ENCODE assay signal across 8 cellular contexts in the genomic region with DNA sequence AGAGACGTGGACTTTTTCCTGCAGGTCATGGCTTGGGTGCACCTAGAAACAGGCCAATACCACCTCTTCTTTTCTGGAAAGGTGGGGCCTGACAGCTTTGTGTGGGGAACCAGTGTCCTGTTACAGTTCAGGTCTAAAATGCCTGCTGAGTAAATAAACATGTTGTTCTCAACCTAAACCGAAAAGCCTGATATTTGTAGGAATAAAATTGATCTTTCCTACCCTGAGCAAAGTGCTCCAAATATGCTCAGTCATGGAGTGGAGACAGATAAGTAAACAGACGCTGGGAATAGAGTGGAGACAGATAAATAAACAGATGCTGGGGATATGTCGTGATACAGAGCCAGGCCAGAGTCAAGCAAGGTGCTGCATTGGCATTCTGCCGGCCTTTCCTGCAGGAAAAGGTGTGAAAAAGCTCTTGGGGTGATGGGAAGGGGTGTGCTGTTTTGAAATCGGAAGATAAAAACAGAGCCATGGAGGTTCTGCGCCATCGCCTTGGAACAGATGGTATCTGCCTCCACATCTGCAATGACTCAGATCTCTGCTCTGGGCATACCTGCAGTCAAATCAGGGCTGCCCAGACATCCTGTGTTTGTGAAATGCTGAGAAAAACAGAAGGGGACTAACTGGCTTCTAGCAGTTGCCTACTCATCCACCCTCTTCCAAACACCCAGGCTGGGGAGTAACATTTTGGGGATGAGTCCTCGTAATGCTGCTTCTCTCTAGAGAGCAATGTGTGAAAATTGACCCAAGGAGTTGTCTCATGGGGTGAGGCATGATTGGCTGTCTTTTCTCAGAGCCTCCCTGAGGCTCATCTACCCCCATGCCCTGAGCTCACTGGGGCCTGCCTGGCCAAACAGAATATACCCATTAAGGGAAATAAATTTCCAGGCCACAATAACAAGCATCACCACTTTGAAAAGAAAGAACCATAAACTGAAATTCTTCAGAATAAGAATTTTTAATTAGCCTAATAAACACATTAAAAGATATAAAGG. TPM values are rescaled to one million over a fixed set of nuclear protein-coding genes. Genes with fewer than 3 reads are reported as not detected.
DNase-seq lines count a peak whose midpoint lies in the region; ATAC-seq, FAIRE-seq and TF ChIP-seq lines count a peak whose summit lies in the region.

No MANE protein-coding gene starts in this region.

- DNase-seq in CD4-positive, CD25-positive, alpha-beta regulatory T cell: peak in 1 of 3 donors; percentile 73
- DNase-seq in GM19239 (ENCODE audit: insufficient read length, low spot score) (no peak), dorsolateral prefrontal cortex (peak in 3 of 10 donors; percentile 59 to 66 (median 61)), cerebellar cortex (ENCODE audit: low spot score) (no peak), coronary artery (ENCODE audit: low spot score) (no peak), AG20443 (ENCODE audit: low spot score) (no peak)
- DNase-seq in activated T-cell treated with anti-CD3 and anti-CD28 coated beads, Interleukin-2, amount 50 U/mL, for 24 hours: no peak

- no peaks in the 10 kb centered on the region for H3K36me3 Mint-ChIP-seq in CD4-positive, CD25-positive, alpha-beta regulatory T cell
- H3K36me3 Mint-ChIP-seq in activated T-cell treated with anti-CD3 and anti-CD28 coated beads, Interleukin-2, amount 50 U/mL, for 24 hours (ENCODE audit: low read depth): no peaks in the 10 kb centered on the region

- H3K27ac ChIP-seq in CD4-positive, CD25-positive, alpha-beta regulatory T cell (ENCODE audit: insufficient read depth, low read length, poor library complexity, severe bottlenecking): no peak overlapping the region
- H3K27ac ChIP-seq in dorsolateral prefrontal cortex (peak overlapping the region in 54 of 59 donors; percentile 7 to 90 (median 74)), coronary artery (no peak overlapping the region)

- H3K4me1 Mint-ChIP-seq in CD4-positive, CD25-positive, alpha-beta regulatory T cell: peaks cover 0 to 8% (median 4%) of the 10 kb centered on the region in 4 donors
- H3K4me1 Mint-ChIP-seq in activated T-cell treated with anti-CD3 and anti-CD28 coated beads, Interleukin-2, amount 50 U/mL, for 24 hours (ENCODE audit: low read depth): peaks cover 8% of the 10 kb centered on the region

- H3K27me3 ChIP-seq in CD4-positive, CD25-positive, alpha-beta regulatory T cell (ENCODE audit: control insufficient read depth, insufficient read depth, low read length): no peaks in the 10 kb centered on the region
- no peaks in the 10 kb centered on the region for H3K27me3 ChIP-seq in dorsolateral prefrontal cortex

- peaks cover 13% of the 10 kb centered on the region for H3K27me3 Mint-ChIP-seq in CD4-positive, CD25-positive, alpha-beta regulatory T cell
- H3K27me3 Mint-ChIP-seq in activated T-cell treated with anti-CD3 and anti-CD28 coated beads, Interleukin-2, amount 50 U/mL, for 24 hours: no peaks in the 10 kb centered on the region

- intact Hi-C loops in dorsolateral prefrontal cortex (cut with DNase I): no loop called here

- H3K36me3 ChIP-seq in CD4-positive, CD25-positive, alpha-beta regulatory T cell (ENCODE audit: control insufficient read depth, insufficient read depth, low read length): no peaks in the 10 kb centered on the region

- peak overlapping the region in 1 of 3 donors; percentile 38 for H3K27ac Mint-ChIP-seq in CD4-positive, CD25-positive, alpha-beta regulatory T cell
- no peak overlapping the region for H3K27ac Mint-ChIP-seq in activated T-cell treated with anti-CD3 and anti-CD28 coated beads, Interleukin-2, amount 50 U/mL, for 24 hours

- H3K4me3 ChIP-seq in CD4-positive, CD25-positive, alpha-beta regulatory T cell (ENCODE audit: low read depth, low read length): no peak overlapping the region
- H3K4me3 ChIP-seq in dorsolateral prefrontal cortex (no peak overlapping the region), coronary artery (no peak overlapping the region)

- no peaks in the 10 kb centered on the region for H3K4me1 ChIP-seq in CD4-positive, CD25-positive, alpha-beta regulatory T cell (ENCODE audit: control insufficient read depth, insufficient read depth, low read length, poor library complexity, severe bottlenecking)

- no peaks in the 10 kb centered on the region for H3K9me3 ChIP-seq in CD4-positive, CD25-positive, alpha-beta regulatory T cell (ENCODE audit: control insufficient read depth in 2 of 2, low read length in 2 of 2)

- ATAC-seq in CD4-positive, CD25-positive, alpha-beta regulatory T cell (ENCODE audit: low read depth in 2 of 2): peak; percentile 77 to 89
- peak; percentile 60 for ATAC-seq in HG03439 (IDR thresholded peaks at IDR 0.05; ENCODE audit: unreplicated experiment)

- peak; percentile 80 for FAIRE-seq in GM19239 (lab: Jason Lieb, UNC)

- TF ChIP-seq CTCF in dorsolateral prefrontal cortex (IDR thresholded peaks at IDR 0.05 in 54 of 56, conservative IDR thresholded peaks at IDR 0.05 in 2 of 56; ENCODE audit: low read depth in 1 of 56, partially characterized antibody in 56 of 56) (no peak), coronary artery (IDR thresholded peaks at IDR 0.05) (no peak)

- H3K9me3 Mint-ChIP-seq in CD4-positive, CD25-positive, alpha-beta regulatory T cell: peaks cover 0 to 2% (median 0%) of the 10 kb centered on the region in 7 donors
- H3K9me3 Mint-ChIP-seq in activated T-cell treated with anti-CD3 and anti-CD28 coated beads, Interleukin-2, amount 50 U/mL, for 24 hours: no peaks in the 10 kb centered on the region

- H3K4me3 Mint-ChIP-seq in CD4-positive, CD25-positive, alpha-beta regulatory T cell: no peak overlapping the region
- H3K4me3 Mint-ChIP-seq in activated T-cell treated with anti-CD3 and anti-CD28 coated beads, Interleukin-2, amount 50 U/mL, for 24 hours: no peak overlapping the region

RNA-seq across cellular contexts. Expression of a gene that starts 16.8 kb away (rescaled TPM):
- total RNA-seq in CD4-positive, CD25-positive, alpha-beta regulatory T cell: 125 TPM
- polyA plus RNA-seq in CD4-positive, CD25-positive, alpha-beta regulatory T cell: 100 to 1,000 TPM in 3 of 4 donors, 10 to 100 TPM in 1; 99.4 to 142 (median 120) TPM
- total RNA-seq in dorsolateral prefrontal cortex: 10 to 100 TPM in 114 of 120 experiments, 1 to 10 TPM in 6; 7.6 to 32.7 (median 16.2) TPM

RNA-seq across cellular contexts. Expression of a gene that starts 17.7 kb away (rescaled TPM):
- 953 TPM for total RNA-seq in CD4-positive, CD25-positive, alpha-beta regulatory T cell
- 1,000 to 10,000 TPM; 1,667 to 2,206 (median 1,950) TPM for polyA plus RNA-seq in CD4-positive, CD25-positive, alpha-beta regulatory T cell
- total RNA-seq in dorsolateral prefrontal cortex: 1,000 to 10,000 TPM in 119 of 120 experiments, 100 to 1,000 TPM in 1; 963 to 2,431 (median 1,830) TPM

RNA-seq across cellular contexts. Expression of a gene that starts 45.3 kb away (rescaled TPM):
- 4.8 TPM for total RNA-seq in CD4-positive, CD25-positive, alpha-beta regulatory T cell
- 10 to 100 TPM in 2 of 4 donors, 1 to 10 TPM in 2; 4.0 to 16.4 (median 12.0) TPM for polyA plus RNA-seq in CD4-positive, CD25-positive, alpha-beta regulatory T cell
- 10 to 100 TPM; 24.6 to 89.3 (median 51.6) TPM for total RNA-seq in dorsolateral prefrontal cortex

Comparison
In these comparisons a context has a peak if more than half of its experiments do, and no peak if none do; other contexts are left out.
1. H3K27ac ChIP-seq: peak in dorsolateral prefrontal cortex (54 of 59); none in CD4-positive, CD25-positive, alpha-beta regulatory T cell (single experiment) and coronary artery (0 of 2).